Comparison of ENCODE assay signal across 10 cellular contexts in the genomic region with DNA sequence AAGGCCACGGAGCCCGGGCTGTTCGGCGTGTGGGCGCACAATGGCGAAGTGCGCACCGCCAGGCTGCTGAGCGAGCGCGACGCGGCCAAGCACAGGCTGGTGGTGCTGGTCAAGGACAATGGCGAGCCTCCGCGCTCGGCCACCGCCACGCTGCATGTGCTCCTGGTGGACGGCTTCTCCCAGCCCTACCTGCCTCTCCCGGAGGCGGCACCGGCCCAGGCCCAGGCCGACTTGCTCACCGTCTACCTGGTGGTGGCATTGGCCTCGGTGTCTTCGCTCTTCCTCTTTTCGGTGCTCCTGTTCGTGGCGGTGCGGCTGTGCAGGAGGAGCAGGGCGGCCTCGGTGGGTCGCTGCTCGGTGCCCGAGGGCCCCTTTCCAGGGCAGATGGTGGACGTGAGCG. TPM values are rescaled to one million over a fixed set of nuclear protein-coding genes. Genes with fewer than 3 reads are reported as not detected.
"Had no signal": no experiment of that assay in that cellular context is flagged by ENCODE, and none has a peak within 500 bp of the region (broad histone marks: within the 10 kb centered on the region; RNA-seq: fewer than 3 reads in every experiment).

No MANE protein-coding gene starts in this region.

RNA-seq across cellular contexts. Expression of gene PCDHB3, which starts 2.2 kb away (rescaled TPM):
- total RNA-seq: activated naive CD4-positive, alpha-beta T cell treated with anti-CD3 and anti-CD28 coated beads for 36 hours; activated naive CD4-positive, alpha-beta T cell treated with anti-CD3 and anti-CD28 coated beads, Interleukin-2, amount 50 U/mL, for 72 hours; activated naive CD8-positive, alpha-beta T cell treated with anti-CD3 and anti-CD28 coated beads for 36 hours; activated naive CD8-positive, alpha-beta T cell treated with anti-CD3 and anti-CD28 coated beads, Interleukin-2, amount 10 ng/mL, durations not matched to agents 7 days and 5 days; activated T-cell treated with anti-CD3 and anti-CD28 coated beads, Interleukin-2, amount 50 U/mL, for 4 hours; activated T-cell treated with anti-CD3 and anti-CD28 coated beads, Interleukin-2, amount 50 U/mL, for 72 hours; activated T-helper 1 cell treated with anti-CD3 and anti-CD28 coated beads, Interleukin-12 subunit alpha, Interleukin-12 subunit beta, Interleukin-2, Interleukin-4 antibody, amounts not matched to agents 30 ng/mL and 10 ng/mL and 1 ng/mL, durations not matched to agents 14 hours and 24 hours and 36 hours; activated T-helper 2 cell treated with anti-CD3 and anti-CD28 coated beads, Interferon-gamma antibody, Interleukin-2, Interleukin-4, amounts not matched to agents 10 μg/mL and 5 μg/mL and 100 μg/mL, durations not matched to agents 14 hours and 24 hours and 36 hours had no signal

RNA-seq across cellular contexts. Expression of gene PCDHB2, which starts 8.1 kb away (rescaled TPM):
- total RNA-seq: activated naive CD4-positive, alpha-beta T cell treated with anti-CD3 and anti-CD28 coated beads for 36 hours; activated naive CD4-positive, alpha-beta T cell treated with anti-CD3 and anti-CD28 coated beads, Interleukin-2, amount 50 U/mL, for 72 hours; activated naive CD8-positive, alpha-beta T cell treated with anti-CD3 and anti-CD28 coated beads for 36 hours; activated naive CD8-positive, alpha-beta T cell treated with anti-CD3 and anti-CD28 coated beads, Interleukin-2, amount 10 ng/mL, durations not matched to agents 7 days and 5 days; activated T-cell treated with anti-CD3 and anti-CD28 coated beads, Interleukin-2, amount 50 U/mL, for 72 hours; activated T-helper 1 cell treated with anti-CD3 and anti-CD28 coated beads, Interleukin-12 subunit alpha, Interleukin-12 subunit beta, Interleukin-2, Interleukin-4 antibody, amounts not matched to agents 30 ng/mL and 10 ng/mL and 1 ng/mL, durations not matched to agents 14 hours and 24 hours and 36 hours had no signal

RNA-seq across cellular contexts. Expression of gene PCDHB4, which starts 19.1 kb away (rescaled TPM):
- total RNA-seq: activated naive CD4-positive, alpha-beta T cell treated with anti-CD3 and anti-CD28 coated beads for 36 hours; activated naive CD4-positive, alpha-beta T cell treated with anti-CD3 and anti-CD28 coated beads, Interleukin-2, amount 50 U/mL, for 72 hours; activated naive CD8-positive, alpha-beta T cell treated with anti-CD3 and anti-CD28 coated beads for 36 hours; activated naive CD8-positive, alpha-beta T cell treated with anti-CD3 and anti-CD28 coated beads, Interleukin-2, amount 10 ng/mL, durations not matched to agents 7 days and 5 days; activated T-cell treated with anti-CD3 and anti-CD28 coated beads, Interleukin-2, amount 50 U/mL, for 4 hours; activated T-cell treated with anti-CD3 and anti-CD28 coated beads, Interleukin-2, amount 50 U/mL, for 72 hours; activated T-helper 1 cell treated with anti-CD3 and anti-CD28 coated beads, Interleukin-12 subunit alpha, Interleukin-12 subunit beta, Interleukin-2, Interleukin-4 antibody, amounts not matched to agents 30 ng/mL and 10 ng/mL and 1 ng/mL, durations not matched to agents 14 hours and 24 hours and 36 hours; activated T-helper 17 cell treated with anti-CD3 and anti-CD28 coated beads, Interleukin-2, amount 50 U/mL, for 72 hours; activated T-helper 2 cell treated with anti-CD3 and anti-CD28 coated beads, Interferon-gamma antibody, Interleukin-2, Interleukin-4, amounts not matched to agents 10 μg/mL and 5 μg/mL and 100 μg/mL, durations not matched to agents 14 hours and 24 hours and 36 hours; bronchial epithelial cell had no signal

RNA-seq across cellular contexts. Expression of gene PCDHB5, which starts 32.5 kb away (rescaled TPM):
- total RNA-seq: activated naive CD4-positive, alpha-beta T cell treated with anti-CD3 and anti-CD28 coated beads for 36 hours; activated naive CD8-positive, alpha-beta T cell treated with anti-CD3 and anti-CD28 coated beads for 36 hours; activated naive CD8-positive, alpha-beta T cell treated with anti-CD3 and anti-CD28 coated beads, Interleukin-2, amount 10 ng/mL, durations not matched to agents 7 days and 5 days; activated T-cell treated with anti-CD3 and anti-CD28 coated beads, Interleukin-2, amount 50 U/mL, for 72 hours; activated T-helper 1 cell treated with anti-CD3 and anti-CD28 coated beads, Interleukin-12 subunit alpha, Interleukin-12 subunit beta, Interleukin-2, Interleukin-4 antibody, amounts not matched to agents 30 ng/mL and 10 ng/mL and 1 ng/mL, durations not matched to agents 14 hours and 24 hours and 36 hours; activated T-helper 17 cell treated with anti-CD3 and anti-CD28 coated beads, Interleukin-2, amount 50 U/mL, for 72 hours; activated T-helper 2 cell treated with anti-CD3 and anti-CD28 coated beads, Interferon-gamma antibody, Interleukin-2, Interleukin-4, amounts not matched to agents 10 μg/mL and 5 μg/mL and 100 μg/mL, durations not matched to agents 14 hours and 24 hours and 36 hours had no signal

RNA-seq across cellular contexts. Expression of gene PCDHB6, which starts 47.4 kb away (rescaled TPM):
- total RNA-seq: activated naive CD4-positive, alpha-beta T cell treated with anti-CD3 and anti-CD28 coated beads for 36 hours; activated naive CD4-positive, alpha-beta T cell treated with anti-CD3 and anti-CD28 coated beads, Interleukin-2, amount 50 U/mL, for 72 hours; activated naive CD8-positive, alpha-beta T cell treated with anti-CD3 and anti-CD28 coated beads for 36 hours; activated naive CD8-positive, alpha-beta T cell treated with anti-CD3 and anti-CD28 coated beads, Interleukin-2, amount 10 ng/mL, durations not matched to agents 7 days and 5 days; activated T-cell treated with anti-CD3 and anti-CD28 coated beads, Interleukin-2, amount 50 U/mL, for 72 hours; activated T-helper 1 cell treated with anti-CD3 and anti-CD28 coated beads, Interleukin-12 subunit alpha, Interleukin-12 subunit beta, Interleukin-2, Interleukin-4 antibody, amounts not matched to agents 30 ng/mL and 10 ng/mL and 1 ng/mL, durations not matched to agents 14 hours and 24 hours and 36 hours; activated T-helper 17 cell treated with anti-CD3 and anti-CD28 coated beads, Interleukin-2, amount 50 U/mL, for 72 hours; activated T-helper 2 cell treated with anti-CD3 and anti-CD28 coated beads, Interferon-gamma antibody, Interleukin-2, Interleukin-4, amounts not matched to agents 10 μg/mL and 5 μg/mL and 100 μg/mL, durations not matched to agents 14 hours and 24 hours and 36 hours; bronchial epithelial cell had no signal
